ENCODE assay signal across 8 cellular contexts in genomic region chr1:11478571-11479374, GRCh38. TPM values are rescaled to one million over a fixed set of nuclear protein-coding genes. Genes with fewer than 3 reads are reported as not detected.
DNase-seq lines count a peak whose midpoint lies in the region; ATAC-seq lines count a peak whose summit lies in the region.

A gene with protein sequence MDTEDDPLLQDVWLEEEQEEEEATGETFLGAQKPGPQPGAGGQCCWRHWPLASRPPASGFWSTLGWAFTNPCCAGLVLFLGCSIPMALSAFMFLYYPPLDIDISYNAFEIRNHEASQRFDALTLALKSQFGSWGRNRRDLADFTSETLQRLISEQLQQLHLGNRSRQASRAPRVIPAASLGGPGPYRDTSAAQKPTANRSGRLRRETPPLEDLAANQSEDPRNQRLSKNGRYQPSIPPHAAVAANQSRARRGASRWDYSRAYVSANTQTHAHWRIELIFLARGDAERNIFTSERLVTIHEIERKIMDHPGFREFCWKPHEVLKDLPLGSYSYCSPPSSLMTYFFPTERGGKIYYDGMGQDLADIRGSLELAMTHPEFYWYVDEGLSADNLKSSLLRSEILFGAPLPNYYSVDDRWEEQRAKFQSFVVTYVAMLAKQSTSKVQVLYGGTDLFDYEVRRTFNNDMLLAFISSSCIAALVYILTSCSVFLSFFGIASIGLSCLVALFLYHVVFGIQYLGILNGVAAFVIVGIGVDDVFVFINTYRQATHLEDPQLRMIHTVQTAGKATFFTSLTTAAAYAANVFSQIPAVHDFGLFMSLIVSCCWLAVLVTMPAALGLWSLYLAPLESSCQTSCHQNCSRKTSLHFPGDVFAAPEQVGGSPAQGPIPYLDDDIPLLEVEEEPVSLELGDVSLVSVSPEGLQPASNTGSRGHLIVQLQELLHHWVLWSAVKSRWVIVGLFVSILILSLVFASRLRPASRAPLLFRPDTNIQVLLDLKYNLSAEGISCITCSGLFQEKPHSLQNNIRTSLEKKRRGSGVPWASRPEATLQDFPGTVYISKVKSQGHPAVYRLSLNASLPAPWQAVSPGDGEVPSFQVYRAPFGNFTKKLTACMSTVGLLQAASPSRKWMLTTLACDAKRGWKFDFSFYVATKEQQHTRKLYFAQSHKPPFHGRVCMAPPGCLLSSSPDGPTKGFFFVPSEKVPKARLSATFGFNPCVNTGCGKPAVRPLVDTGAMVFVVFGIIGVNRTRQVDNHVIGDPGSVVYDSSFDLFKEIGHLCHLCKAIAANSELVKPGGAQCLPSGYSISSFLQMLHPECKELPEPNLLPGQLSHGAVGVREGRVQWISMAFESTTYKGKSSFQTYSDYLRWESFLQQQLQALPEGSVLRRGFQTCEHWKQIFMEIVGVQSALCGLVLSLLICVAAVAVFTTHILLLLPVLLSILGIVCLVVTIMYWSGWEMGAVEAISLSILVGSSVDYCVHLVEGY (N-terminal part only) (plus strand): TSS chr1:11479155. CDS start chr1:11500993, 21,838 bp downstream.

- H3K4me1 Mint-ChIP-seq in activated CD8-positive, alpha-beta T cell treated with anti-CD3 and anti-CD28 coated beads, Interleukin-2, amount 10 ng/mL, durations not matched to agents 7 days and 5 days (ENCODE audit: low read depth): peaks cover 7% of the 10 kb centered on the region

- H3K36me3 Mint-ChIP-seq in activated CD8-positive, alpha-beta T cell treated with anti-CD3 and anti-CD28 coated beads, Interleukin-2, amount 10 ng/mL, durations not matched to agents 7 days and 5 days (ENCODE audit: low read depth): no peaks in the 10 kb centered on the region

- H3K27me3 ChIP-seq in effector memory CD4-positive, alpha-beta T cell (replicated peaks; ENCODE audit: control insufficient read depth, insufficient read depth, low read length, poor library complexity, severe bottlenecking): peaks cover 11% of the 10 kb centered on the region

- H3K9me3 ChIP-seq in effector memory CD4-positive, alpha-beta T cell (ENCODE audit: control insufficient read depth, low read length): no peaks in the 10 kb centered on the region
- H3K9me3 ChIP-seq in mesodermal cell (ENCODE audit: control insufficient read depth, low read length): no peaks in the 10 kb centered on the region

- CTCF ChIA-PET in activated CD8-positive, alpha-beta T cell treated with anti-CD3 and anti-CD28 coated beads, Interleukin-2, amount 10 ng/mL, durations not matched to agents 7 days and 5 days (lab: Charles Lee): interaction anchor here (0.9 to 2.3 kb wide), 5 partner anchors 9 to 245 kb away, joined by 3 to 7 read pairs (median 4); no protein-coding TSS in a partner anchor

- DNase-seq in AG08395 (ENCODE audit: low spot score) (peak; percentile 82), NCI-H526 treated with DMSO at 0.1 percent for 48 hours (lab: John Stamatoyannopoulos, UW) (peak; percentile 84)
- peak; percentile 76 for DNase-seq in activated CD8-positive, alpha-beta T cell treated with anti-CD3 and anti-CD28 coated beads, Interleukin-2, amount 10 ng/mL, durations not matched to agents 7 days and 5 days
- peak; percentile 25 to 30 (median 27) for DNase-seq in effector memory CD4-positive, alpha-beta T cell
- peak; percentile 64 to 70 for DNase-seq in stimulated activated CD8-positive, alpha-beta memory T cell treated with anti-CD3 and anti-CD28 coated beads, Interleukin-2, amount 100 ng/mL, for 48 hours (ENCODE audit: low read depth in 2 of 2)

- peaks cover 43% of the 10 kb centered on the region for H3K27me3 Mint-ChIP-seq in activated CD8-positive, alpha-beta T cell treated with anti-CD3 and anti-CD28 coated beads, Interleukin-2, amount 10 ng/mL, durations not matched to agents 7 days and 5 days (ENCODE audit: low read depth)

- H3K27ac Mint-ChIP-seq in activated CD8-positive, alpha-beta T cell treated with anti-CD3 and anti-CD28 coated beads, Interleukin-2, amount 10 ng/mL, durations not matched to agents 7 days and 5 days: no peak within 1 kb of the TSS

- peak; percentile 82 for ATAC-seq in GM18868 (IDR thresholded peaks at IDR 0.05; ENCODE audit: unreplicated experiment)
- peak; percentile 68 for ATAC-seq in HG03439 (IDR thresholded peaks at IDR 0.05; ENCODE audit: unreplicated experiment)
- ATAC-seq in activated CD8-positive, alpha-beta T cell treated with anti-CD3 and anti-CD28 coated beads, Interleukin-2, amount 10 ng/mL, durations not matched to agents 7 days and 5 days: peak; percentile 79

- 0% methylated on average over 57 to 87 of the region's 96 CpGs for WGBS in mesodermal cell (ENCODE audit: insufficient coverage in 2 of 2), 2 experiments

- POLR2A ChIA-PET in activated CD8-positive, alpha-beta T cell treated with anti-CD3 and anti-CD28 coated beads, Interleukin-2, amount 10 ng/mL, durations not matched to agents 7 days and 5 days (lab: Charles Lee): no interaction called here

- peak within 1 kb of the TSS; percentile 53 for H3K4me3 Mint-ChIP-seq in activated CD8-positive, alpha-beta T cell treated with anti-CD3 and anti-CD28 coated beads, Interleukin-2, amount 10 ng/mL, durations not matched to agents 7 days and 5 days

- no peaks in the 10 kb centered on the region for H3K9me3 Mint-ChIP-seq in activated CD8-positive, alpha-beta T cell treated with anti-CD3 and anti-CD28 coated beads, Interleukin-2, amount 10 ng/mL, durations not matched to agents 7 days and 5 days (ENCODE audit: insufficient read depth)

- H3K4me1 ChIP-seq in effector memory CD4-positive, alpha-beta T cell (ENCODE audit: control insufficient read depth, insufficient read depth, low read length, poor library complexity, severe bottlenecking): peaks cover 15% of the 10 kb centered on the region
- H3K4me1 ChIP-seq in mesodermal cell (ENCODE audit: control insufficient read depth, insufficient read depth, low read length, poor library complexity, severe bottlenecking): peaks cover 4% of the 10 kb centered on the region

- H3K4me3 ChIP-seq in effector memory CD4-positive, alpha-beta T cell (ENCODE audit: insufficient read depth, low read depth, low read length, poor library complexity, severe bottlenecking): peak within 1 kb of the TSS; percentile 55
- peak within 1 kb of the TSS; percentile 58 for H3K4me3 ChIP-seq in mesodermal cell (ENCODE audit: extremely low read depth, insufficient read depth, low read length, poor library complexity, severe bottlenecking)

- no peak within 1 kb of the TSS for H3K27ac ChIP-seq in effector memory CD4-positive, alpha-beta T cell (ENCODE audit: insufficient read depth, low read length, poor library complexity, severe bottlenecking)
- peak within 1 kb of the TSS; percentile 99 for H3K27ac ChIP-seq in mesodermal cell (ENCODE audit: low read depth, low read length, severe bottlenecking)

- H3K36me3 ChIP-seq in effector memory CD4-positive, alpha-beta T cell (ENCODE audit: control insufficient read depth, insufficient read depth, low read length): no peaks in the 10 kb centered on the region
- no peaks in the 10 kb centered on the region for H3K36me3 ChIP-seq in mesodermal cell (ENCODE audit: control insufficient read depth, insufficient read depth, low read length)

RNA-seq across cellular contexts. Expression of the gene that starts here (rescaled TPM):
- total RNA-seq in activated CD8-positive, alpha-beta T cell treated with anti-CD3 and anti-CD28 coated beads, Interleukin-2, amount 10 ng/mL, durations not matched to agents 7 days and 5 days: under 1 TPM; 0.42 to 0.55 TPM
- 3.8 TPM for polyA plus RNA-seq in mesodermal cell (2013, experiment 1 of 2)
- polyA plus RNA-seq in mesodermal cell (2013, experiment 2 of 2): 2.0 TPM

Comparison
In these comparisons a context has a peak if more than half of its experiments do, and no peak if none do; other contexts are left out.
1. Peak in DNase-seq and ATAC-seq in activated CD8-positive, alpha-beta T cell treated with anti-CD3 and anti-CD28 coated beads, Interleukin-2, amount 10 ng/mL, durations not matched to agents 7 days and 5 days; RNA of the gene not detected or under 1 TPM.
2. DNase-seq: peak in every context shown above with its lines; median percentile 84 in NCI-H526 treated with DMSO at 0.1 percent for 48 hours; 82 in AG08395; 76 in activated CD8-positive, alpha-beta T cell treated with anti-CD3 and anti-CD28 coated beads, Interleukin-2, amount 10 ng/mL, durations not matched to agents 7 days and 5 days; 67 in stimulated activated CD8-positive, alpha-beta memory T cell treated with anti-CD3 and anti-CD28 coated beads, Interleukin-2, amount 100 ng/mL, for 48 hours; 27 in effector memory CD4-positive, alpha-beta T cell.